In the genomic region with DNA sequence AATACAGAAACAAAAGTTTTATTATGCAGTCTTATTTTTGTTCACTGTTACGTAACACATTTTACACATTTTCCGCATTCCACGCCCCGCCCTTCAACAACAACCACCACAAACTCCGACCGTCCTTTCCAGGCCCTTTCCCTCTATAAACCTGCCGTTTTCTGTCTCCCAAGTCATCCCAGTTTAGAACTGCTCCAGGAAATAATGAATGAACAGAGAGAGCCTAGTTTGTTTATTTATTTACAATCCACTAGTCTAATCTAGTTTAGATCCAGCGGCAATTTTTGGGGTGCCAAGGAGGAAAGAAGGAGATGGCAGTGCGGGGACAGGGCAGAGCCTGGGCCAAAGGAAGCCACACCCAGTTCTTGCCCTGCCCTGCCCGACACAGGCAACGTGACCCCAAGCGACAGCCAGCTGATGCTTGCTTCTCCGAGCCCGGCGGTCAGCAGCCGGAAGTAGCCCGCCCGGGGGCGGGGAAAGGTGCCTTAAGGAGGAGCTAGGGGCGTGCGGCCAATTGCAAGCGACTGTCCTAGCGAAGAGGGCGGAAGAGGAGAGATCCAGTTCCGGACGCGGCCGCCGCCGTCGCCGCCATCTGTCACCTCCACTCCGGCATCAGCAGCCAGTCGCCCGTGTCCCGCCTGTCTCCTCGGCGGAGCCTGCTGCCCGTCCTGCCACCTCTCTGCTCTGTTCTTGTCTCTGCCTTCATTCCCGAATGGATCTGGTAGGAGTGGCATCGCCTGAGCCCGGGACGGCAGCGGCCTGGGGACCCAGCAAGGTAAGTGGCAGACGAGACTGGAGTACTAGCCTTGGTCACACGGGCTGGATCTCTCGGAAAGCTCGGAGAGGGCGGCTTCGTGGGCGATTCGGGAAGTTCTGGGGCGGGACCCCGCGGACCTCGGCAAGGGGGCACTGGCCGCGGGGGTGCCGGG, we compare ENCODE assay signal across 1 cellular context.
TF ChIP-seq lines count a peak whose summit lies in the region.

A gene with protein sequence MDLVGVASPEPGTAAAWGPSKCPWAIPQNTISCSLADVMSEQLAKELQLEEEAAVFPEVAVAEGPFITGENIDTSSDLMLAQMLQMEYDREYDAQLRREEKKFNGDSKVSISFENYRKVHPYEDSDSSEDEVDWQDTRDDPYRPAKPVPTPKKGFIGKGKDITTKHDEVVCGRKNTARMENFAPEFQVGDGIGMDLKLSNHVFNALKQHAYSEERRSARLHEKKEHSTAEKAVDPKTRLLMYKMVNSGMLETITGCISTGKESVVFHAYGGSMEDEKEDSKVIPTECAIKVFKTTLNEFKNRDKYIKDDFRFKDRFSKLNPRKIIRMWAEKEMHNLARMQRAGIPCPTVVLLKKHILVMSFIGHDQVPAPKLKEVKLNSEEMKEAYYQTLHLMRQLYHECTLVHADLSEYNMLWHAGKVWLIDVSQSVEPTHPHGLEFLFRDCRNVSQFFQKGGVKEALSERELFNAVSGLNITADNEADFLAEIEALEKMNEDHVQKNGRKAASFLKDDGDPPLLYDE (plus strand): TSS at position 560 of the 929 bp plus-strand sequence. CDS start 153 bp downstream, at position 713.

TF ChIP-seq in K562, 482 proteins besides CTCF, POLR2A, EP300 and RAD21 (continued from another document and continues in another):
- TF ChIP-seq, protein P1, sequence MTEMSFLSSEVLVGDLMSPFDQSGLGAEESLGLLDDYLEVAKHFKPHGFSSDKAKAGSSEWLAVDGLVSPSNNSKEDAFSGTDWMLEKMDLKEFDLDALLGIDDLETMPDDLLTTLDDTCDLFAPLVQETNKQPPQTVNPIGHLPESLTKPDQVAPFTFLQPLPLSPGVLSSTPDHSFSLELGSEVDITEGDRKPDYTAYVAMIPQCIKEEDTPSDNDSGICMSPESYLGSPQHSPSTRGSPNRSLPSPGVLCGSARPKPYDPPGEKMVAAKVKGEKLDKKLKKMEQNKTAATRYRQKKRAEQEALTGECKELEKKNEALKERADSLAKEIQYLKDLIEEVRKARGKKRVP (CRISPR knock-in tag; IDR thresholded peaks at IDR 0.05) = no peak
- TF ChIP-seq, protein P2, sequence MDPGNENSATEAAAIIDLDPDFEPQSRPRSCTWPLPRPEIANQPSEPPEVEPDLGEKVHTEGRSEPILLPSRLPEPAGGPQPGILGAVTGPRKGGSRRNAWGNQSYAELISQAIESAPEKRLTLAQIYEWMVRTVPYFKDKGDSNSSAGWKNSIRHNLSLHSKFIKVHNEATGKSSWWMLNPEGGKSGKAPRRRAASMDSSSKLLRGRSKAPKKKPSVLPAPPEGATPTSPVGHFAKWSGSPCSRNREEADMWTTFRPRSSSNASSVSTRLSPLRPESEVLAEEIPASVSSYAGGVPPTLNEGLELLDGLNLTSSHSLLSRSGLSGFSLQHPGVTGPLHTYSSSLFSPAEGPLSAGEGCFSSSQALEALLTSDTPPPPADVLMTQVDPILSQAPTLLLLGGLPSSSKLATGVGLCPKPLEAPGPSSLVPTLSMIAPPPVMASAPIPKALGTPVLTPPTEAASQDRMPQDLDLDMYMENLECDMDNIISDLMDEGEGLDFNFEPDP (CRISPR knock-in tag; IDR thresholded peaks at IDR 0.05) = no peak
- no peak for TF ChIP-seq ZNF133 (CRISPR knock-in tag; IDR thresholded peaks at IDR 0.05)
- TF ChIP-seq RAD51 (IDR thresholded peaks at IDR 0.05; ENCODE audit: borderline replicate concordance, low read depth) = peak; percentile 87
- TF ChIP-seq ZNF785 (CRISPR knock-in tag; IDR thresholded peaks at IDR 0.05) = no peak
- peak; percentile 44; the same call in 1 of the 2 replicates for TF ChIP-seq ZBTB17 (CRISPR knock-in tag; IDR thresholded peaks at IDR 0.05)
- no peak for TF ChIP-seq ZNF717 (CRISPR knock-in tag; IDR thresholded peaks at IDR 0.05)
- TF ChIP-seq HDAC1 (IDR thresholded peaks at IDR 0.05) = peak in 1 of 2 experiments; percentile 95; a peak in 2 of 4 replicates
- TF ChIP-seq, protein P3, sequence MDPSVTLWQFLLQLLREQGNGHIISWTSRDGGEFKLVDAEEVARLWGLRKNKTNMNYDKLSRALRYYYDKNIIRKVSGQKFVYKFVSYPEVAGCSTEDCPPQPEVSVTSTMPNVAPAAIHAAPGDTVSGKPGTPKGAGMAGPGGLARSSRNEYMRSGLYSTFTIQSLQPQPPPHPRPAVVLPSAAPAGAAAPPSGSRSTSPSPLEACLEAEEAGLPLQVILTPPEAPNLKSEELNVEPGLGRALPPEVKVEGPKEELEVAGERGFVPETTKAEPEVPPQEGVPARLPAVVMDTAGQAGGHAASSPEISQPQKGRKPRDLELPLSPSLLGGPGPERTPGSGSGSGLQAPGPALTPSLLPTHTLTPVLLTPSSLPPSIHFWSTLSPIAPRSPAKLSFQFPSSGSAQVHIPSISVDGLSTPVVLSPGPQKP (CRISPR knock-in tag; IDR thresholded peaks at IDR 0.05) = no peak
- peak; percentile 44 for TF ChIP-seq SP2 (IDR thresholded peaks at IDR 0.05; ENCODE audit: extremely low read depth, low read depth, low read length, poor library complexity, severe bottlenecking)
- TF ChIP-seq ZNF146 (CRISPR knock-in tag; IDR thresholded peaks at IDR 0.05; ENCODE audit: unreplicated experiment) = no peak
- TF ChIP-seq FIP1L1 (IDR thresholded peaks at IDR 0.05; ENCODE audit: low read depth, low read length, poor library complexity, severe bottlenecking) = no peak
- TF ChIP-seq, protein P4, sequence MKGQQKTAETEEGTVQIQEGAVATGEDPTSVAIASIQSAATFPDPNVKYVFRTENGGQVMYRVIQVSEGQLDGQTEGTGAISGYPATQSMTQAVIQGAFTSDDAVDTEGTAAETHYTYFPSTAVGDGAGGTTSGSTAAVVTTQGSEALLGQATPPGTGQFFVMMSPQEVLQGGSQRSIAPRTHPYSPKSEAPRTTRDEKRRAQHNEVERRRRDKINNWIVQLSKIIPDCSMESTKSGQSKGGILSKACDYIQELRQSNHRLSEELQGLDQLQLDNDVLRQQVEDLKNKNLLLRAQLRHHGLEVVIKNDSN (CRISPR knock-in tag; IDR thresholded peaks at IDR 0.05) = peak; percentile 93
- TF ChIP-seq ZFPM2 (CRISPR knock-in tag; IDR thresholded peaks at IDR 0.05) = no peak; the same call in 1 of the 2 replicates
- TF ChIP-seq ZKSCAN1 (IDR thresholded peaks at IDR 0.05; ENCODE audit: low read depth, low read length) = no peak
- TF ChIP-seq, protein P5, sequence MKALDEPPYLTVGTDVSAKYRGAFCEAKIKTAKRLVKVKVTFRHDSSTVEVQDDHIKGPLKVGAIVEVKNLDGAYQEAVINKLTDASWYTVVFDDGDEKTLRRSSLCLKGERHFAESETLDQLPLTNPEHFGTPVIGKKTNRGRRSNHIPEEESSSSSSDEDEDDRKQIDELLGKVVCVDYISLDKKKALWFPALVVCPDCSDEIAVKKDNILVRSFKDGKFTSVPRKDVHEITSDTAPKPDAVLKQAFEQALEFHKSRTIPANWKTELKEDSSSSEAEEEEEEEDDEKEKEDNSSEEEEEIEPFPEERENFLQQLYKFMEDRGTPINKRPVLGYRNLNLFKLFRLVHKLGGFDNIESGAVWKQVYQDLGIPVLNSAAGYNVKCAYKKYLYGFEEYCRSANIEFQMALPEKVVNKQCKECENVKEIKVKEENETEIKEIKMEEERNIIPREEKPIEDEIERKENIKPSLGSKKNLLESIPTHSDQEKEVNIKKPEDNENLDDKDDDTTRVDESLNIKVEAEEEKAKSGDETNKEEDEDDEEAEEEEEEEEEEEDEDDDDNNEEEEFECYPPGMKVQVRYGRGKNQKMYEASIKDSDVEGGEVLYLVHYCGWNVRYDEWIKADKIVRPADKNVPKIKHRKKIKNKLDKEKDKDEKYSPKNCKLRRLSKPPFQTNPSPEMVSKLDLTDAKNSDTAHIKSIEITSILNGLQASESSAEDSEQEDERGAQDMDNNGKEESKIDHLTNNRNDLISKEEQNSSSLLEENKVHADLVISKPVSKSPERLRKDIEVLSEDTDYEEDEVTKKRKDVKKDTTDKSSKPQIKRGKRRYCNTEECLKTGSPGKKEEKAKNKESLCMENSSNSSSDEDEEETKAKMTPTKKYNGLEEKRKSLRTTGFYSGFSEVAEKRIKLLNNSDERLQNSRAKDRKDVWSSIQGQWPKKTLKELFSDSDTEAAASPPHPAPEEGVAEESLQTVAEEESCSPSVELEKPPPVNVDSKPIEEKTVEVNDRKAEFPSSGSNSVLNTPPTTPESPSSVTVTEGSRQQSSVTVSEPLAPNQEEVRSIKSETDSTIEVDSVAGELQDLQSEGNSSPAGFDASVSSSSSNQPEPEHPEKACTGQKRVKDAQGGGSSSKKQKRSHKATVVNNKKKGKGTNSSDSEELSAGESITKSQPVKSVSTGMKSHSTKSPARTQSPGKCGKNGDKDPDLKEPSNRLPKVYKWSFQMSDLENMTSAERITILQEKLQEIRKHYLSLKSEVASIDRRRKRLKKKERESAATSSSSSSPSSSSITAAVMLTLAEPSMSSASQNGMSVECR (CRISPR knock-in tag; IDR thresholded peaks at IDR 0.05) = peak; percentile 84
- peak; percentile 75 for TF ChIP-seq L3MBTL2 (IDR thresholded peaks at IDR 0.05)
- no peak for TF ChIP-seq KLF13 (tag; IDR thresholded peaks at IDR 0.05; ENCODE audit: borderline replicate concordance, low read depth)
- no peak for TF ChIP-seq ZC3H4 (CRISPR knock-in tag; IDR thresholded peaks at IDR 0.05; ENCODE audit: borderline replicate concordance)
- TF ChIP-seq HNRNPL (IDR thresholded peaks at IDR 0.05; ENCODE audit: low read depth, low read length) = no peak
- TF ChIP-seq, protein P6, sequence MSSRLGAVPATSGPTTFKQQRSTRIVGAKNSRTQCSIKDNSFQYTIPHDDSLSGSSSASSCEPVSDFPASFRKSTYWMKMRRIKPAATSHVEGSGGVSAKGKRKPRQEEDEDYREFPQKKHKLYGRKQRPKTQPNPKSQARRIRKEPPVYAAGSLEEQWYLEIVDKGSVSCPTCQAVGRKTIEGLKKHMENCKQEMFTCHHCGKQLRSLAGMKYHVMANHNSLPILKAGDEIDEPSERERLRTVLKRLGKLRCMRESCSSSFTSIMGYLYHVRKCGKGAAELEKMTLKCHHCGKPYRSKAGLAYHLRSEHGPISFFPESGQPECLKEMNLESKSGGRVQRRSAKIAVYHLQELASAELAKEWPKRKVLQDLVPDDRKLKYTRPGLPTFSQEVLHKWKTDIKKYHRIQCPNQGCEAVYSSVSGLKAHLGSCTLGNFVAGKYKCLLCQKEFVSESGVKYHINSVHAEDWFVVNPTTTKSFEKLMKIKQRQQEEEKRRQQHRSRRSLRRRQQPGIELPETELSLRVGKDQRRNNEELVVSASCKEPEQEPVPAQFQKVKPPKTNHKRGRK (tag; IDR thresholded peaks at IDR 0.05) = no peak
- 0 out of 2 replicates have a peak, but pooled peaks have one; percentile 12 for TF ChIP-seq MTA1 (IDR thresholded peaks at IDR 0.05; ENCODE audit: borderline replicate concordance)
- TF ChIP-seq TAF15 (IDR thresholded peaks at IDR 0.05; ENCODE audit: low read depth, low read length) = no peak
- no peak for TF ChIP-seq CHCHD3 (CRISPR knock-in tag; IDR thresholded peaks at IDR 0.05)
- no peak for TF ChIP-seq SIX5 (IDR thresholded peaks at IDR 0.05; ENCODE audit: borderline replicate concordance in 1 of 2, insufficient read depth in 1 of 2, low read depth in 1 of 2, low read length in 2 of 2)
- TF ChIP-seq SRSF9 (IDR thresholded peaks at IDR 0.05; ENCODE audit: borderline replicate concordance, low read depth, low read length) = no peak
- TF ChIP-seq, protein P7, sequence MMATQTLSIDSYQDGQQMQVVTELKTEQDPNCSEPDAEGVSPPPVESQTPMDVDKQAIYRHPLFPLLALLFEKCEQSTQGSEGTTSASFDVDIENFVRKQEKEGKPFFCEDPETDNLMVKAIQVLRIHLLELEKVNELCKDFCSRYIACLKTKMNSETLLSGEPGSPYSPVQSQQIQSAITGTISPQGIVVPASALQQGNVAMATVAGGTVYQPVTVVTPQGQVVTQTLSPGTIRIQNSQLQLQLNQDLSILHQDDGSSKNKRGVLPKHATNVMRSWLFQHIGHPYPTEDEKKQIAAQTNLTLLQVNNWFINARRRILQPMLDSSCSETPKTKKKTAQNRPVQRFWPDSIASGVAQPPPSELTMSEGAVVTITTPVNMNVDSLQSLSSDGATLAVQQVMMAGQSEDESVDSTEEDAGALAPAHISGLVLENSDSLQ (IDR thresholded peaks at IDR 0.05) = peak; percentile 80
- peak; percentile 26 for TF ChIP-seq ZFP36 (IDR thresholded peaks at IDR 0.05; ENCODE audit: low read depth, low read length, partially characterized antibody)
